ENCODE assay signal across 26 cellular contexts in genomic region chr7:1948887-1949680, GRCh38.
DNase-seq lines count a peak whose midpoint lies in the region; ATAC-seq and TF ChIP-seq lines count a peak whose summit lies in the region.
"Had no signal": no experiment of that assay in that cellular context is flagged by ENCODE, and none has a peak within 500 bp of the region (broad histone marks: within the 10 kb centered on the region; RNA-seq: fewer than 3 reads in every experiment).

No MANE protein-coding gene starts in this region.

- peaks cover 0 to 6% (median 0%) of the 10 kb centered on the region in 11 experiments; a peak in 3 of 22 replicates for H3K27me3 ChIP-seq in BLaER1 treated with 17β-estradiol and CSF1 and Interleukin-3, amounts not matched to agents 10 nM and 100 nM
- H3K27me3 ChIP-seq in OCI-LY1 (ENCODE audit: insufficient read depth, low read length) (no peaks in the 10 kb centered on the region), psoas muscle (ENCODE audit: insufficient read depth in 3 of 3, low read length in 2 of 3) (no peaks in the 10 kb centered on the region)
- H3K27me3 ChIP-seq: adrenal gland, brain microvascular endothelial cell had no signal

- ATAC-seq in left cardiac atrium (no peak), psoas muscle (no peak), HG02798 (IDR thresholded peaks at IDR 0.05; ENCODE audit: poor library complexity, unreplicated experiment) (no peak), GM18909 (IDR thresholded peaks at IDR 0.05; ENCODE audit: poor library complexity, unreplicated experiment) (no peak)

- no peaks in the 10 kb centered on the region for H3K9me3 ChIP-seq in BLaER1 treated with 17β-estradiol and CSF1 and Interleukin-3, amounts not matched to agents 10 nM and 100 nM (replicated peaks in 1 of 11)
- H3K9me3 ChIP-seq in OCI-LY1 (ENCODE audit: low read length) (no peaks in the 10 kb centered on the region), psoas muscle (no peaks in the 10 kb centered on the region)
- H3K9me3 ChIP-seq: adrenal gland, Caco-2, HAP-1 had no signal

- H3K9ac ChIP-seq in BLaER1 treated with 17β-estradiol and CSF1 and Interleukin-3, amounts not matched to agents 10 nM and 100 nM: 0 out of 22 replicates have a peak overlapping the region, but pooled peaks of 1 of the 11 experiments have one; percentile 15
- no peak overlapping the region for H3K9ac ChIP-seq in OCI-LY1 (ENCODE audit: low read length)

- H3K27ac ChIP-seq in BLaER1 treated with 17β-estradiol and CSF1 and Interleukin-3, amounts not matched to agents 10 nM and 100 nM: no peak overlapping the region
- H3K27ac ChIP-seq in OCI-LY1 (ENCODE audit: low read depth, low read length, poor library complexity, severe bottlenecking): peak overlapping the region; percentile 86
- H3K27ac ChIP-seq in psoas muscle: no peak overlapping the region
- H3K27ac ChIP-seq: adrenal gland, brain microvascular endothelial cell, VCaP had no signal

- peak overlapping the region; percentile 79 to 94 (median 84) for H3K4me2 ChIP-seq in BLaER1 treated with 17β-estradiol and CSF1 and Interleukin-3, amounts not matched to agents 10 nM and 100 nM
- H3K4me2 ChIP-seq in OCI-LY1 (ENCODE audit: low read length): no peak overlapping the region

- TF ChIP-seq CTCF in OCI-LY1 (IDR thresholded peaks at IDR 0.05; ENCODE audit: low read length) (no peak), psoas muscle (IDR thresholded peaks at IDR 0.05) (no peak)

- intact Hi-C loops in left cardiac atrium (cut with DNase I): no loop called here
- intact Hi-C loops in psoas muscle (cut with DNase I): no loop called here

- 93 to 95% (median 93%) methylated on average over 29 to 30 of the region's 30 CpGs for WGBS in psoas muscle, 3 donors

- peaks cover 4 to 40% (median 23%) of the 10 kb centered on the region in 11 experiments; a peak in 16 of 22 replicates for H3K36me3 ChIP-seq in BLaER1 treated with 17β-estradiol and CSF1 and Interleukin-3, amounts not matched to agents 10 nM and 100 nM
- H3K36me3 ChIP-seq in OCI-LY1 (ENCODE audit: insufficient read depth, low read length) (0 out of 2 replicates have a peak, but pooled peaks cover 4% of the 10 kb centered on the region), psoas muscle (ENCODE audit: insufficient read depth in 1 of 2, low read depth in 1 of 2) (no peaks in the 10 kb centered on the region)
- H3K36me3 ChIP-seq: adrenal gland, brain microvascular endothelial cell, HAP-1 had no signal

- no peak overlapping the region for H2AFZ ChIP-seq in OCI-LY1 (ENCODE audit: low read length)

- peaks cover 53 to 85% (median 70%) of the 10 kb centered on the region in 10 experiments for H3K4me1 ChIP-seq in BLaER1 treated with 17β-estradiol and CSF1 and Interleukin-3, amounts not matched to agents 10 nM and 100 nM
- H3K4me1 ChIP-seq in OCI-LY1 (ENCODE audit: insufficient read depth, low read length, severe bottlenecking) (peaks cover 23% of the 10 kb centered on the region), psoas muscle (peaks cover 14% of the 10 kb centered on the region)
- H3K4me1 ChIP-seq: adrenal gland, Caco-2, HAP-1 had no signal

- no peak overlapping the region for H3K4me3 ChIP-seq in BLaER1 treated with 17β-estradiol and CSF1 and Interleukin-3, amounts not matched to agents 10 nM and 100 nM
- no peak overlapping the region for H3K4me3 ChIP-seq in OCI-LY1 (ENCODE audit: low read depth, low read length, poor library complexity, severe bottlenecking)
- no peak overlapping the region for H3K4me3 ChIP-seq in psoas muscle
- H3K4me3 ChIP-seq: adrenal gland, HAP-1 had no signal

- DNase-seq in left cardiac atrium: peak; percentile 10
- DNase-seq in psoas muscle: peak; percentile 5 to 36
- DNase-seq in NCI-H1436 treated with DMSO at 0.1 percent for 48 hours (lab: John Stamatoyannopoulos, UW): no peak
- no peak for DNase-seq in LoVo (ENCODE audit: low spot score)
- DNase-seq: ACHN; activated CD4-positive, alpha-beta T cell treated with anti-CD3 and anti-CD28 coated beads, Interleukin-2, amount 10 ng/mL, durations not matched to agents 24 days and 14 days; activated T-cell treated with anti-CD3 and anti-CD28 coated beads, Interleukin-2, amount 50 U/mL, for 48 hours; brain microvascular endothelial cell; effector CD4-positive, alpha-beta T cell; GDM1; Kasumi-1; mammary epithelial cell; MV-4-11; NCI-H146; NCI-H510A; OCI-M1; stimulated activated CD8-positive, alpha-beta memory T cell treated with anti-CD3 and anti-CD28 coated beads, Interleukin-4, amount 100 ng/mL, for 48 hours; trophoblast cell had no signal

- no peaks in the 10 kb centered on the region for H3K79me2 ChIP-seq in OCI-LY1 (ENCODE audit: insufficient read depth, low read length)

- no peaks in the 10 kb centered on the region for H3F3A ChIP-seq in OCI-LY1 (ENCODE audit: insufficient read depth, low read length)

- H4K20me1 ChIP-seq in BLaER1 treated with 17β-estradiol and CSF1 and Interleukin-3, amounts not matched to agents 10 nM and 100 nM: peaks cover 0 to 98% (median 90%) of the 10 kb centered on the region in 11 experiments; a peak in 19 of 22 replicates
- H4K20me1 ChIP-seq in OCI-LY1 (ENCODE audit: insufficient read depth, low read length): no peaks in the 10 kb centered on the region

- H3K9me2 ChIP-seq in OCI-LY1 (ENCODE audit: low read depth, low read length): no peaks in the 10 kb centered on the region

Comparison
In these comparisons a context has a peak if more than half of its experiments do, and no peak if none do; other contexts are left out.
1. DNase-seq: peak in left cardiac atrium (single experiment) and psoas muscle (2 of 2); none in NCI-H1436 treated with DMSO at 0.1 percent for 48 hours (single experiment) and LoVo (single experiment).